Comparison of ENCODE assay signal across 1 cellular context in genomic region chr12:52311282-52311643, GRCh38.
TF ChIP-seq lines count a peak whose summit lies in the region.

No MANE protein-coding gene starts in this region.

TF ChIP-seq in H1, 55 proteins besides CTCF, POLR2A, EP300 and RAD21:
- no peak for TF ChIP-seq KDM1A (IDR thresholded peaks at IDR 0.05; ENCODE audit: borderline replicate concordance, low read length)
